In the genomic region with DNA sequence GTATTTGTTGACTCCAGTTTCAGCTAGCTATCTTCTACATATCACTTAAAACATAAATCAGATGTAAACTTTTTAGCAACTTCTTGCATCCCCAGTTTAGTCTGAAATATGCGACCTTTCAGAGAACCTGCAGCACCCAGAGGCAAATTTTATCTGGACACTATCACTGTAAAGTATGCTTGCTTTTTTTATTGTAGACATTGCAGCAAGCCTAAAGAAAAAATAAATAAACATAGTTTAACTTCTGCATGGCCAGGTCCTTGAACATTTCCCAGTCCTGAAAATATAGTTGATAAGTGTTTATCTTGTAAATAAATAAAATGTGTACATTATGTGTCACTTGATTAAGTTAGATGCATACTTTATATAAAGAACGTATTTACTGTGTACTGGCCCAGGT, we compare ENCODE assay signal across 24 cellular contexts.
"Had no signal": no experiment of that assay in that cellular context is flagged by ENCODE, and none has a peak within 500 bp of the region (broad histone marks: within the 10 kb centered on the region; RNA-seq: fewer than 3 reads in every experiment).

No MANE protein-coding gene starts in this region.

- H3K36me3 ChIP-seq: neural progenitor cell, ovary, right lobe of liver, sigmoid colon, stomach, thoracic aorta, thyroid gland, tibial nerve, upper lobe of left lung, vagina had no signal

- H3K4me3 ChIP-seq: neural progenitor cell, ovary, psoas muscle, right lobe of liver, sigmoid colon, stomach, thoracic aorta, thyroid gland, tibial nerve, upper lobe of left lung, vagina had no signal

- H3K4me2 ChIP-seq: neural progenitor cell had no signal

- H3K9ac ChIP-seq: neural progenitor cell, parathyroid adenoma had no signal

- H2AFZ ChIP-seq: neural progenitor cell, parathyroid adenoma had no signal

- H3K27me3 ChIP-seq: neural progenitor cell, ovary, right lobe of liver, sigmoid colon, stomach, thyroid gland, tibial nerve, upper lobe of left lung, vagina had no signal

- H3K79me2 ChIP-seq: parathyroid adenoma had no signal

- H3K4me1 ChIP-seq: neural progenitor cell, parathyroid adenoma, psoas muscle, right lobe of liver, sigmoid colon, stomach, thyroid gland, tibial nerve, upper lobe of left lung, vagina had no signal

- H3K27ac ChIP-seq: neural progenitor cell, ovary, parathyroid adenoma, psoas muscle, right lobe of liver, sigmoid colon, stomach, thoracic aorta, thyroid gland, tibial nerve, upper lobe of left lung, vagina had no signal

- DNase-seq: occipital lobe; ovary; posterior cingulate gyrus; psoas muscle; right cardiac atrium; right lobe of liver; sigmoid colon; small intestine; stimulated activated CD4-positive, alpha-beta T cell treated with anti-CD3 and anti-CD28 coated beads, Interleukin-15, amount 100 ng/mL, for 24 hours; stimulated activated CD4-positive, alpha-beta T cell treated with anti-CD3 and anti-CD28 coated beads, Interleukin-2, amount 100 ng/mL, for 24 hours; stimulated activated CD4-positive, alpha-beta T cell treated with anti-CD3 and anti-CD28 coated beads, Interleukin-2, amount 100 ng/mL, for 48 hours; stimulated activated CD4-positive, alpha-beta T cell treated with anti-CD3 and anti-CD28 coated beads, Interleukin-4, amount 100 ng/mL, for 24 hours; stimulated activated naive B cell treated with anti-CD40 and anti-IgM and Interleukin-4, amounts not matched to agents 10 μg/mL and 1 μg/mL and 100 μg/mL, for 72 hours; stimulated activated naive CD4-positive, alpha-beta T cell treated with Interleukin-2 at 50 U/mL for 16 hours; stomach; thyroid gland; trophoblast cell; upper lobe of left lung had no signal

- ATAC-seq: psoas muscle; right cardiac atrium; right lobe of liver; stimulated activated effector memory CD8-positive, alpha-beta T cell treated with anti-CD3 and anti-CD28 coated beads, Interleukin-12 subunit alpha, Interleukin-12 subunit beta, amount 100 ng/mL, for 72 hours; stimulated activated naive B cell treated with anti-CD40 and anti-IgM and Interleukin-4, amounts not matched to agents 10 μg/mL and 1 μg/mL and 100 μg/mL, for 72 hours had no signal

- H3K9me3 ChIP-seq: ovary, psoas muscle, right lobe of liver, sigmoid colon, stomach, thoracic aorta, thyroid gland, tibial nerve, upper lobe of left lung, vagina had no signal
